ENCODE assay signal across 29 cellular contexts in the genomic region with DNA sequence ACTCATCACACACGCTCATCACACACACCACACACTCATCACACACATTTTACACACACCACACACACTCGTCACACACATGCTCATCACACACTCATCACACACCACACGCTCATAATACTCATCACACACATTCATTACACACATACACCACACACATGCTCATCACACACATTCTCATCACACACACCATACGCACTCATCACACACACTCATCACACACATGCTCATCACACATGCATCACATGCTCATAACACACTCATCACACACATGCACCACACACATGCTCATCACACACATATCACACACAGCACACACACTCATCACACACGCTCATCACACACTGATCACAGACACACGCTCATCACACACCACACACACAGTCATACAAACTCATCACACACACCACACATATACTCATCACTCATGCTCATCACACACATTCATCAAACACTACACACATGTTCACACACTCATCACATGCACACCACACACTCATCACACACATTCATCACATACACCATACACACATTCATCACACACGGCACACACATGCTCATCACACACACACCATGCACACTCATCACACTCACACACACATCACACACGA.
"Had no signal": no experiment of that assay in that cellular context is flagged by ENCODE, and none has a peak within 500 bp of the region (broad histone marks: within the 10 kb centered on the region; RNA-seq: fewer than 3 reads in every experiment).

No MANE protein-coding gene starts in this region.

- H3K27me3 ChIP-seq: ascending aorta, SJCRH30 had no signal

- H3K4me1 Mint-ChIP-seq: activated naive CD8-positive, alpha-beta T cell treated with anti-CD3 and anti-CD28 coated beads, Interleukin-2, amount 10 ng/mL, durations not matched to agents 7 days and 5 days; activated T-helper 17 cell treated with anti-CD3 and anti-CD28 coated beads, Interleukin-2, amount 50 U/mL, for 72 hours had no signal

- H3K36me3 Mint-ChIP-seq: activated naive CD8-positive, alpha-beta T cell treated with anti-CD3 and anti-CD28 coated beads, Interleukin-2, amount 10 ng/mL, durations not matched to agents 7 days and 5 days had no signal

- DNase-seq: activated CD4-positive, alpha-beta T cell treated with anti-CD3 and anti-CD28 coated beads for 1 hour; activated CD4-positive, alpha-beta T cell treated with anti-CD3 and anti-CD28 coated beads for 48 hours; activated CD4-positive, alpha-beta T cell treated with anti-CD3 and anti-CD28 coated beads, Interleukin-2, amount 50 U/mL, for 4 hours; activated CD4-positive, CD25-positive, alpha-beta regulatory T cell; activated CD8-positive, alpha-beta T cell treated with anti-CD3 and anti-CD28 coated beads for 36 hours; activated effector memory CD4-positive, alpha-beta T cell treated with anti-CD3 and anti-CD28 coated beads, Interleukin-2, amount 50 U/mL, for 16 hours; activated naive CD4-positive, alpha-beta T cell; activated naive CD4-positive, alpha-beta T cell treated with anti-CD3 and anti-CD28 coated beads, Interleukin-2, amount 50 U/mL, for 16 hours; activated naive CD8-positive, alpha-beta T cell treated with anti-CD3 and anti-CD28 coated beads, Interleukin-2, amount 10 ng/mL, durations not matched to agents 7 days and 5 days; activated T-cell treated with anti-CD3 and anti-CD28 coated beads, Interleukin-2, amount 50 U/mL, for 1 hour; activated T-cell treated with anti-CD3 and anti-CD28 coated beads, Interleukin-2, amount 50 U/mL, for 72 hours; amygdala; NCI-H1092 treated with DMSO at 0.1 percent for 48 hours; NCI-H1417; NCI-H146; NCI-H187; NCI-H2029 treated with DMSO at 0.1 percent for 48 hours; NCI-H2107; NCI-H2171; NCI-H2227 treated with DMSO at 0.1 percent for 48 hours; NCI-H524 treated with DMSO at 0.1 percent for 48 hours; SHP77; SJCRH30; T1000; WERI-Rb-1 had no signal

- H3K4me1 ChIP-seq: ascending aorta, SJCRH30 had no signal

- H3K27ac ChIP-seq: ascending aorta, SJCRH30, SK-N-MC, WERI-Rb-1 had no signal

- ATAC-seq: activated CD8-positive, alpha-beta T cell treated with anti-CD3 and anti-CD28 coated beads for 36 hours; activated T-cell treated with anti-CD3 and anti-CD28 coated beads, Interleukin-2, amount 50 U/mL, for 72 hours; activated T-helper 17 cell treated with anti-CD3 and anti-CD28 coated beads, Interleukin-2, amount 50 U/mL, for 72 hours; Panc1 had no signal

- H3K27ac Mint-ChIP-seq: activated CD8-positive, alpha-beta T cell treated with anti-CD3 and anti-CD28 coated beads for 36 hours; activated naive CD8-positive, alpha-beta T cell treated with anti-CD3 and anti-CD28 coated beads, Interleukin-2, amount 10 ng/mL, durations not matched to agents 7 days and 5 days; activated T-cell treated with anti-CD3 and anti-CD28 coated beads, Interleukin-2, amount 50 U/mL, for 72 hours; activated T-helper 17 cell treated with anti-CD3 and anti-CD28 coated beads, Interleukin-2, amount 50 U/mL, for 72 hours had no signal

- H3K27me3 Mint-ChIP-seq: activated CD8-positive, alpha-beta T cell treated with anti-CD3 and anti-CD28 coated beads for 36 hours; activated naive CD8-positive, alpha-beta T cell treated with anti-CD3 and anti-CD28 coated beads, Interleukin-2, amount 10 ng/mL, durations not matched to agents 7 days and 5 days had no signal

- H3K4me3 ChIP-seq: ascending aorta, SJCRH30, SK-N-MC had no signal

- H3K36me3 ChIP-seq: ascending aorta, SJCRH30, WERI-Rb-1 had no signal

- H3K9me3 ChIP-seq: ascending aorta, SJCRH30 had no signal

- H3K4me3 Mint-ChIP-seq: activated CD8-positive, alpha-beta T cell treated with anti-CD3 and anti-CD28 coated beads for 36 hours; activated naive CD8-positive, alpha-beta T cell treated with anti-CD3 and anti-CD28 coated beads, Interleukin-2, amount 10 ng/mL, durations not matched to agents 7 days and 5 days; activated T-cell treated with anti-CD3 and anti-CD28 coated beads, Interleukin-2, amount 50 U/mL, for 72 hours; activated T-helper 17 cell treated with anti-CD3 and anti-CD28 coated beads, Interleukin-2, amount 50 U/mL, for 72 hours had no signal

- H3K9me3 Mint-ChIP-seq: activated CD8-positive, alpha-beta T cell treated with anti-CD3 and anti-CD28 coated beads for 36 hours; activated naive CD8-positive, alpha-beta T cell treated with anti-CD3 and anti-CD28 coated beads, Interleukin-2, amount 10 ng/mL, durations not matched to agents 7 days and 5 days; activated T-cell treated with anti-CD3 and anti-CD28 coated beads, Interleukin-2, amount 50 U/mL, for 72 hours; activated T-helper 17 cell treated with anti-CD3 and anti-CD28 coated beads, Interleukin-2, amount 50 U/mL, for 72 hours had no signal
